ENCODE assay signal across 9 cellular contexts in genomic region chr1:205711105-205712048, GRCh38. TPM values are rescaled to one million over a fixed set of nuclear protein-coding genes. Genes with fewer than 3 reads are reported as not detected.
DNase-seq lines count a peak whose midpoint lies in the region; ATAC-seq and TF ChIP-seq lines count a peak whose summit lies in the region.
"Had no signal": no experiment of that assay in that cellular context is flagged by ENCODE, and none has a peak within 500 bp of the region (broad histone marks: within the 10 kb centered on the region; RNA-seq: fewer than 3 reads in every experiment).

No MANE protein-coding gene starts in this region.

- no peaks in the 10 kb centered on the region for H3K9me3 Mint-ChIP-seq in T-helper 1 cell treated with Interleukin-12 subunit alpha and Interleukin-12 subunit beta and Interleukin-4 antibody, amounts not matched to agents 30 μg/mL and 1 μg/mL, for 36 hours
- H3K9me3 Mint-ChIP-seq in brain (no peaks in the 10 kb centered on the region), immature natural killer cell (no peaks in the 10 kb centered on the region)
- H3K9me3 Mint-ChIP-seq: IgD-negative memory B cell had no signal

- TF ChIP-seq CTCF in BJ (IDR thresholded peaks at IDR 0.05; ENCODE audit: insufficient read depth, low read depth, low read length): peak; percentile 87
- peak; percentile 85 to 92 for TF ChIP-seq CTCF in brain (conservative IDR thresholded peaks at IDR 0.05)

- ATAC-seq in GM21360 (IDR thresholded peaks at IDR 0.05; ENCODE audit: unreplicated experiment): peak; percentile 52

- H3K36me3 ChIP-seq in BJ (ENCODE audit: control insufficient read depth, insufficient read depth, low read length): peaks cover 1% of the 10 kb centered on the region; the same call in 1 of the 2 replicates

- peak overlapping the region; percentile 26 for H3K27ac Mint-ChIP-seq in T-helper 1 cell treated with Interleukin-12 subunit alpha and Interleukin-12 subunit beta and Interleukin-4 antibody, amounts not matched to agents 30 μg/mL and 1 μg/mL, for 36 hours
- H3K27ac Mint-ChIP-seq in brain (peak overlapping the region; percentile 0 to 85 (median 38)), immature natural killer cell (peak overlapping the region in 5 of 6 donors; percentile 31 to 73 (median 55))

- H3K4me3 ChIP-seq in BJ (ENCODE audit: low read depth, low read length): no peak overlapping the region

- CTCF ChIA-PET in BJ (lab: Yijun Ruan, JAX): interaction anchor here (0.8 to 13.3 kb wide), 22 partner anchors 10 to 266 kb away, joined by 3 to 242 read pairs (median 8); partner anchors contain the start of genes SLC26A9 and SLC45A3

- H3K27me3 ChIP-seq in BJ (ENCODE audit: control insufficient read depth, insufficient read depth, low read length): no peaks in the 10 kb centered on the region

- no peaks in the 10 kb centered on the region for H3K27me3 Mint-ChIP-seq in T-helper 1 cell treated with Interleukin-12 subunit alpha and Interleukin-12 subunit beta and Interleukin-4 antibody, amounts not matched to agents 30 μg/mL and 1 μg/mL, for 36 hours (ENCODE audit: low read depth)
- H3K27me3 Mint-ChIP-seq in brain (no peaks in the 10 kb centered on the region), immature natural killer cell (ENCODE audit: low read depth in 3 of 3) (peaks cover 0 to 1% (median 0%) of the 10 kb centered on the region in 3 donors)
- H3K27me3 Mint-ChIP-seq: IgD-negative memory B cell had no signal

- intact Hi-C loops in posterior vena cava (cut with DNase I): loop anchor here (2.0 to 5.0 kb wide), 2 partner anchors 53 to 114 kb away; no protein-coding TSS in a partner anchor

- H3K4me3 Mint-ChIP-seq in T-helper 1 cell treated with Interleukin-12 subunit alpha and Interleukin-12 subunit beta and Interleukin-4 antibody, amounts not matched to agents 30 μg/mL and 1 μg/mL, for 36 hours: no peak overlapping the region
- H3K4me3 Mint-ChIP-seq in brain (no peak overlapping the region), immature natural killer cell (no peak overlapping the region)
- H3K4me3 Mint-ChIP-seq: IgD-negative memory B cell had no signal

- peaks cover 31% of the 10 kb centered on the region for H3K36me3 Mint-ChIP-seq in T-helper 1 cell treated with Interleukin-12 subunit alpha and Interleukin-12 subunit beta and Interleukin-4 antibody, amounts not matched to agents 30 μg/mL and 1 μg/mL, for 36 hours (ENCODE audit: low read depth)
- H3K36me3 Mint-ChIP-seq in brain (peaks cover 27% of the 10 kb centered on the region), immature natural killer cell (peaks cover 10 to 19% (median 17%) of the 10 kb centered on the region in 3 donors)
- H3K36me3 Mint-ChIP-seq: IgD-negative memory B cell had no signal

- H3K4me1 Mint-ChIP-seq in T-helper 1 cell treated with Interleukin-12 subunit alpha and Interleukin-12 subunit beta and Interleukin-4 antibody, amounts not matched to agents 30 μg/mL and 1 μg/mL, for 36 hours (ENCODE audit: low read depth): peaks cover 20% of the 10 kb centered on the region
- H3K4me1 Mint-ChIP-seq in brain (peaks cover 57% of the 10 kb centered on the region), immature natural killer cell (peaks cover 7 to 15% of the 10 kb centered on the region in 2 donors)

- DNase-seq in BJ (ENCODE audit: low read depth): peak; percentile 20
- DNase-seq in NCI-H146 (lab: John Stamatoyannopoulos, UW): peak; percentile 62
- peak; percentile 51 to 62 (median 55) for DNase-seq in immature natural killer cell
- peak; percentile 25 for DNase-seq in stimulated activated CD4-positive, alpha-beta T cell treated with anti-CD3 and anti-CD28 coated beads, Interleukin-12 subunit alpha, Interleukin-12 subunit beta, amount 100 ng/mL, for 4 hours
- DNase-seq in posterior vena cava (ENCODE audit: low spot score): no peak

- POLR2A ChIA-PET in BJ (lab: Charles Lee): no interaction called here

RNA-seq across cellular contexts. Expression of gene SLC45A3, which starts 31.1 kb away (rescaled TPM):
- polyA plus RNA-seq in BJ (2011; rRNA removed) (0.70 and 0.91 TPM in 2 replicates), brain (ENCODE audit: insufficient read depth, low read depth, low replicate concordance) (16.4 TPM), immature natural killer cell (not detected)
- polyA minus RNA-seq in BJ (2011; rRNA and poly(A)+ RNA removed): 0.41 and 0.57 TPM in 2 replicates
- total RNA-seq in posterior vena cava: 1 to 10 TPM; 3.6 to 5.3 TPM

RNA-seq across cellular contexts. Expression of gene NUCKS1, which starts 38.6 kb away (rescaled TPM):
- 33.3 and 78.8 TPM in 2 replicates for polyA plus RNA-seq in BJ (2011; rRNA removed)
- polyA minus RNA-seq in BJ (2011; rRNA and poly(A)+ RNA removed): 85.7 and 89.0 TPM in 2 replicates
- polyA plus RNA-seq in brain (ENCODE audit: insufficient read depth, low read depth, low replicate concordance): 207 TPM
- polyA plus RNA-seq in immature natural killer cell: 10 to 100 TPM in 2 of 3 donors, 1 to 10 TPM in 1; 7.8 to 20.3 (median 18.9) TPM
- total RNA-seq in posterior vena cava: 100 to 1,000 TPM; 157 to 168 TPM
